25 cellular contexts compared by ENCODE assay signal in genomic region chr10:116634126-116634975, GRCh38. TPM values are rescaled to one million over a fixed set of nuclear protein-coding genes. Genes with fewer than 3 reads are reported as not detected.
DNase-seq lines count a peak whose midpoint lies in the region; ATAC-seq and TF ChIP-seq lines count a peak whose summit lies in the region.
"Had no signal": no experiment of that assay in that cellular context is flagged by ENCODE, and none has a peak within 500 bp of the region (broad histone marks: within the 10 kb centered on the region; RNA-seq: fewer than 3 reads in every experiment).

No MANE protein-coding gene starts in this region.

- no peaks in the 10 kb centered on the region for H3K4me1 Mint-ChIP-seq in osteocyte (ENCODE audit: unreplicated experiment)
- H3K4me1 Mint-ChIP-seq: B cell, CD14-positive monocyte had no signal

- no peaks in the 10 kb centered on the region for H3K4me1 ChIP-seq in HEK293 (ENCODE audit: control insufficient read depth, insufficient read depth, low read length)
- H3K4me1 ChIP-seq: Peyer's patch, SJSA1 had no signal

- H3K27me3 Mint-ChIP-seq in osteocyte (ENCODE audit: unreplicated experiment), result no peaks in the 10 kb centered on the region

- no peak overlapping the region for H3K27ac Mint-ChIP-seq in osteocyte (ENCODE audit: unreplicated experiment)
- H3K27ac Mint-ChIP-seq: B cell, CD14-positive monocyte had no signal

- no peaks in the 10 kb centered on the region for H3K9me3 Mint-ChIP-seq in osteocyte (ENCODE audit: unreplicated experiment)

- H3K4me3 ChIP-seq in HEK293 (ENCODE audit: low read depth, low read length), result no peak overlapping the region
- H3K4me3 ChIP-seq: A549, Peyer's patch, SJSA1 had no signal

- intact Hi-C loops in sciatic nerve (cut with DNase I), result no loop called here

- no peak overlapping the region for H3K4me3 Mint-ChIP-seq in osteocyte (ENCODE audit: unreplicated experiment)
- H3K4me3 Mint-ChIP-seq: B cell, CD14-positive monocyte had no signal

- peak; percentile 2 for DNase-seq in SW480 (ENCODE audit: low spot score)
- peak; percentile 34 for DNase-seq in osteocyte (ENCODE audit: extremely low spot score, unreplicated experiment)
- DNase-seq in NCI-H128 (lab: John Stamatoyannopoulos, UW; ENCODE audit: unreplicated experiment), result no peak
- DNase-seq in sciatic nerve (ENCODE audit: low spot score), result no peak
- DNase-seq: DMS53, GF-D8, KBM-7, NCI-H1105, NCI-H2081, NCI-H2171, NCI-H524 treated with DMSO at 0.1 percent for 48 hours, NCI-H82, Peyer's patch had no signal

- TF ChIP-seq CTCF in HEK293 (tag by site-specific recombination; IDR thresholded peaks at IDR 0.05), result no peak
- no peak for TF ChIP-seq CTCF in osteocyte (IDR thresholded peaks at IDR 0.05)

- no peaks in the 10 kb centered on the region for H3K36me3 ChIP-seq in HEK293 (ENCODE audit: control insufficient read depth in 2 of 2, insufficient read depth in 1 of 2, low read length in 2 of 2)
- H3K36me3 ChIP-seq: SJSA1 had no signal

- ATAC-seq in esophagus mucosa (peak; percentile 36), HG03565 (IDR thresholded peaks at IDR 0.05; ENCODE audit: unreplicated experiment) (no peak), sciatic nerve (no peak)
- ATAC-seq: A549, Right ventricle myocardium inferior had no signal

- POLR2A ChIA-PET in HEK293 (lab: Yijun Ruan, JAX), result no interaction called here

- H3K36me3 Mint-ChIP-seq in osteocyte (ENCODE audit: unreplicated experiment), result no peaks in the 10 kb centered on the region
- H3K36me3 Mint-ChIP-seq: CD14-positive monocyte had no signal

- CTCF ChIA-PET in HEK293 (lab: Yijun Ruan, JAX), result no interaction called here

- H3K27ac ChIP-seq in HEK293 (ENCODE audit: extremely low read depth, low read depth, low read length), result no peak overlapping the region
- H3K27ac ChIP-seq: A549, HL-60, Peyer's patch, SJSA1 had no signal

- no peaks in the 10 kb centered on the region for H3K9me3 ChIP-seq in HEK293 (ENCODE audit: control insufficient read depth, insufficient read depth, low read depth, low read length)
- H3K9me3 ChIP-seq: A549, Peyer's patch, SJSA1 had no signal

TF ChIP-seq in HEK293, 187 proteins besides CTCF, POLR2A, EP300 and RAD21:
- TF ChIP-seq ZNF596 (tag by site-specific recombination; IDR thresholded peaks at IDR 0.05) (peak; percentile 91), PRDM1 (tag by site-specific recombination; IDR thresholded peaks at IDR 0.05) (0 out of 2 replicates have a peak, but pooled peaks have one; percentile 44), ZNF202 (tag by site-specific recombination; IDR thresholded peaks at IDR 0.05; ENCODE audit: borderline replicate concordance) (peak; percentile 98), ZNF416 (tag by site-specific recombination; IDR thresholded peaks at IDR 0.05) (no peak)

RNA-seq across cellular contexts. Expression of gene PNLIPRP2, which starts 13.6 kb away (rescaled TPM):
- total RNA-seq in esophagus mucosa, result not detected
- not detected in 2 replicates for total RNA-seq in osteocyte
- total RNA-seq in sciatic nerve, result 1.6 TPM
- total RNA-seq: B cell, H4, HT1080, OCI-LY7, Right ventricle myocardium inferior, SJSA1 had no signal

RNA-seq across cellular contexts. Expression of gene PNLIPRP1, which starts 43.6 kb away (rescaled TPM):
- total RNA-seq in esophagus mucosa (not detected), osteocyte (not detected in 2 replicates), sciatic nerve (1.2 TPM)
- total RNA-seq: B cell, H4, HT1080, OCI-LY7, Peyer's patch, Right ventricle myocardium inferior, SJSA1 had no signal

Comparison
In these comparisons a context has a peak if more than half of its experiments do, and no peak if none do; other contexts are left out.
1. DNase-seq: peak in SW480 (single experiment) and osteocyte (single experiment); none in NCI-H128 (single experiment) and sciatic nerve (single experiment).